Comparison of ENCODE assay signal across 21 cellular contexts in the genomic region with DNA sequence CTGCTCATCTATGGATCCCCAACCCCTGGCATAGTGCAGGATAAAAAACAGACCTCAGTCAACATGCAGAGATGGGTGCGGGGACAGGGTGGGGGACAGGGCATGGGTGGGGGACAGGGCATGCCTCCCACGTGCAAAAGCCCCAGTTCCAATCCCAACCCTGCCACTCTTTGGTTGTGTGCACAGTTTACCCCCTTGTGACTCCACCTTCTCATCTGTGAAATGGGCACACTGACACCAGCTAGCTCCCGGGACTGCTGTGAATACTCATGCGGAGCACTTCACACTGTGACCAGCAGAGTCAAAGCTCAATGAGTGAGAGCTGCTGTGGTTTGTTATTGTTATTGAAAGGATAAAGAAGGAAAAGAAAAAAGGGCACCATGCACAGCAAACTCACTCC.
DNase-seq lines count a peak whose midpoint lies in the region; ATAC-seq, FAIRE-seq and TF ChIP-seq lines count a peak whose summit lies in the region.
"Had no signal": no experiment of that assay in that cellular context is flagged by ENCODE, and none has a peak within 500 bp of the region (broad histone marks: within the 10 kb centered on the region; RNA-seq: fewer than 3 reads in every experiment).

No MANE protein-coding gene starts in this region.

- no peak overlapping the region for H3K4me3 Mint-ChIP-seq in activated naive CD8-positive, alpha-beta T cell
- no peak overlapping the region for H3K4me3 Mint-ChIP-seq in activated naive CD8-positive, alpha-beta T cell treated with anti-CD3 and anti-CD28 coated beads, Interleukin-2, amount 50 U/mL, for 24 hours
- H3K4me3 Mint-ChIP-seq in WTC11: no peak overlapping the region
- no peak overlapping the region for H3K4me3 Mint-ChIP-seq in activated CD8-positive, alpha-beta T cell treated with anti-CD3 and anti-CD28 coated beads, Interleukin-2, amount 10 ng/mL, durations not matched to agents 7 days and 5 days
- H3K4me3 Mint-ChIP-seq in immature natural killer cell: peak overlapping the region in 1 of 5 donors; percentile 40
- H3K4me3 Mint-ChIP-seq: CD4-positive, alpha-beta T cell had no signal

- H3K9me3 Mint-ChIP-seq in activated naive CD8-positive, alpha-beta T cell (ENCODE audit: low read depth): no peaks in the 10 kb centered on the region
- H3K9me3 Mint-ChIP-seq in activated naive CD8-positive, alpha-beta T cell treated with anti-CD3 and anti-CD28 coated beads, Interleukin-2, amount 50 U/mL, for 24 hours: no peaks in the 10 kb centered on the region
- H3K9me3 Mint-ChIP-seq in WTC11: peaks cover 5% of the 10 kb centered on the region
- H3K9me3 Mint-ChIP-seq in activated CD8-positive, alpha-beta T cell treated with anti-CD3 and anti-CD28 coated beads, Interleukin-2, amount 10 ng/mL, durations not matched to agents 7 days and 5 days (ENCODE audit: insufficient read depth): no peaks in the 10 kb centered on the region
- H3K9me3 Mint-ChIP-seq in immature natural killer cell: no peaks in the 10 kb centered on the region

- H3K4me3 ChIP-seq in pancreas: no peak overlapping the region
- H3K4me3 ChIP-seq: BLaER1, MG63, PC-9 had no signal

- peaks cover 27% of the 10 kb centered on the region for H3K36me3 Mint-ChIP-seq in activated naive CD8-positive, alpha-beta T cell
- peaks cover 68% of the 10 kb centered on the region for H3K36me3 Mint-ChIP-seq in activated naive CD8-positive, alpha-beta T cell treated with anti-CD3 and anti-CD28 coated beads, Interleukin-2, amount 50 U/mL, for 24 hours (ENCODE audit: low read depth)
- H3K36me3 Mint-ChIP-seq in WTC11 (no peaks in the 10 kb centered on the region; the same call in 1 of the 2 replicates), immature natural killer cell (peaks cover 33 to 63% (median 45%) of the 10 kb centered on the region in 3 donors)
- H3K36me3 Mint-ChIP-seq in activated CD8-positive, alpha-beta T cell treated with anti-CD3 and anti-CD28 coated beads, Interleukin-2, amount 10 ng/mL, durations not matched to agents 7 days and 5 days (ENCODE audit: low read depth): peaks cover 84% of the 10 kb centered on the region

- H3K27ac Mint-ChIP-seq in activated naive CD8-positive, alpha-beta T cell: peak overlapping the region; percentile 14
- no peak overlapping the region for H3K27ac Mint-ChIP-seq in activated naive CD8-positive, alpha-beta T cell treated with anti-CD3 and anti-CD28 coated beads, Interleukin-2, amount 50 U/mL, for 24 hours
- H3K27ac Mint-ChIP-seq in WTC11: no peak overlapping the region
- H3K27ac Mint-ChIP-seq in activated CD8-positive, alpha-beta T cell treated with anti-CD3 and anti-CD28 coated beads, Interleukin-2, amount 10 ng/mL, durations not matched to agents 7 days and 5 days: peak overlapping the region; percentile 28
- peak overlapping the region in 5 of 6 donors; percentile 18 to 85 (median 75) for H3K27ac Mint-ChIP-seq in immature natural killer cell
- H3K27ac Mint-ChIP-seq: CD4-positive, alpha-beta T cell had no signal

- H3K9me3 ChIP-seq in pancreas: no peaks in the 10 kb centered on the region

- intact Hi-C loops in pancreas (cut with DNase I): no loop called here

- no peaks in the 10 kb centered on the region for H3K27me3 Mint-ChIP-seq in activated naive CD8-positive, alpha-beta T cell
- no peaks in the 10 kb centered on the region for H3K27me3 Mint-ChIP-seq in activated naive CD8-positive, alpha-beta T cell treated with anti-CD3 and anti-CD28 coated beads, Interleukin-2, amount 50 U/mL, for 24 hours
- no peaks in the 10 kb centered on the region; the same call in 1 of the 2 replicates for H3K27me3 Mint-ChIP-seq in WTC11 (ENCODE audit: low read depth)
- no peaks in the 10 kb centered on the region for H3K27me3 Mint-ChIP-seq in activated CD8-positive, alpha-beta T cell treated with anti-CD3 and anti-CD28 coated beads, Interleukin-2, amount 10 ng/mL, durations not matched to agents 7 days and 5 days (ENCODE audit: low read depth)
- H3K27me3 Mint-ChIP-seq in immature natural killer cell (ENCODE audit: low read depth in 3 of 3): peaks cover 1 to 2% (median 2%) of the 10 kb centered on the region in 3 donors
- H3K27me3 Mint-ChIP-seq: CD4-positive, alpha-beta T cell had no signal

- no peak overlapping the region for H3K27ac ChIP-seq in pancreas
- H3K27ac ChIP-seq: BLaER1, PC-9 had no signal

- H3K4me1 ChIP-seq in pancreas: no peaks in the 10 kb centered on the region
- H3K4me1 ChIP-seq: BLaER1 had no signal

- POLR2A ChIA-PET in WTC11 (lab: Charles Lee): interaction anchor here (0.7 kb wide), 1 partner anchor 1328 kb away, joined by 3 read pairs; no protein-coding TSS in a partner anchor
- POLR2A ChIA-PET in activated CD8-positive, alpha-beta T cell treated with anti-CD3 and anti-CD28 coated beads, Interleukin-2, amount 10 ng/mL, durations not matched to agents 7 days and 5 days (lab: Charles Lee): no interaction called here

- no peak for ATAC-seq in activated naive CD8-positive, alpha-beta T cell treated with anti-CD3 and anti-CD28 coated beads, Interleukin-2, amount 50 U/mL, for 24 hours
- ATAC-seq in WTC11 (no peak), pancreas (no peak)
- no peak for ATAC-seq in activated CD8-positive, alpha-beta T cell treated with anti-CD3 and anti-CD28 coated beads, Interleukin-2, amount 10 ng/mL, durations not matched to agents 7 days and 5 days

- peaks cover 0 to 3% (median 0%) of the 10 kb centered on the region in 3 donors for H3K36me3 ChIP-seq in pancreas
- H3K36me3 ChIP-seq: MG63 had no signal

- 95 to 100% methylated on average over 4 of the region's 4 CpGs for WGBS in pancreas, 2 donors

- H3K27me3 ChIP-seq in pancreas: no peaks in the 10 kb centered on the region
- H3K27me3 ChIP-seq: BLaER1, MG63 had no signal

- TF ChIP-seq CTCF in WTC11 (IDR thresholded peaks at IDR 0.05) (no peak), pancreas (IDR thresholded peaks at IDR 0.05) (no peak)

- FAIRE-seq in pancreas (lab: Jason Lieb, UNC): no peak
- FAIRE-seq: GM19239, H54 had no signal

- CTCF ChIA-PET in WTC11 (lab: Charles Lee): no interaction called here
- CTCF ChIA-PET in activated CD8-positive, alpha-beta T cell treated with anti-CD3 and anti-CD28 coated beads, Interleukin-2, amount 10 ng/mL, durations not matched to agents 7 days and 5 days (lab: Charles Lee): interaction anchor here (0.8 to 1.4 kb wide), 3 partner anchors 64 to 910 kb away, joined by 3 read pairs; no protein-coding TSS in a partner anchor

- DNase-seq in activated naive CD8-positive, alpha-beta T cell treated with anti-CD3 and anti-CD28 coated beads, Interleukin-2, amount 50 U/mL, for 24 hours: no peak
- DNase-seq in WTC11 (ENCODE audit: low spot score): no peak
- DNase-seq in activated CD8-positive, alpha-beta T cell treated with anti-CD3 and anti-CD28 coated beads, Interleukin-2, amount 10 ng/mL, durations not matched to agents 7 days and 5 days: no peak
- DNase-seq in immature natural killer cell: no peak
- no peak for DNase-seq in NCI-H187 treated with DMSO at 0.1 percent for 48 hours (lab: John Stamatoyannopoulos, UW)
- no peak for DNase-seq in NCI-H748 treated with DMSO at 0.1 percent for 48 hours (lab: John Stamatoyannopoulos, UW)
- no peak for DNase-seq in pancreas
- DNase-seq: CD4-positive, alpha-beta T cell; COR-L47; DMS79; MG63; NCI-H1417; NCI-H1694 treated with DMSO at 0.1 percent for 48 hours; NCI-H2107; PC-9; RPMI8226; SHP77 treated with DMSO at 0.1 percent for 48 hours had no signal

- peaks cover 49% of the 10 kb centered on the region for H3K4me1 Mint-ChIP-seq in activated naive CD8-positive, alpha-beta T cell (ENCODE audit: low read depth)
- peaks cover 53% of the 10 kb centered on the region for H3K4me1 Mint-ChIP-seq in activated naive CD8-positive, alpha-beta T cell treated with anti-CD3 and anti-CD28 coated beads, Interleukin-2, amount 50 U/mL, for 24 hours
- H3K4me1 Mint-ChIP-seq in WTC11: peaks cover 3% of the 10 kb centered on the region; the same call in 1 of the 2 replicates
- H3K4me1 Mint-ChIP-seq in activated CD8-positive, alpha-beta T cell treated with anti-CD3 and anti-CD28 coated beads, Interleukin-2, amount 10 ng/mL, durations not matched to agents 7 days and 5 days (ENCODE audit: low read depth): peaks cover 78% of the 10 kb centered on the region
- H3K4me1 Mint-ChIP-seq in immature natural killer cell: peaks cover 59 to 84% of the 10 kb centered on the region in 2 donors

TF ChIP-seq in WTC11, 78 proteins besides CTCF, POLR2A, EP300 and RAD21 (continues in another document):
- no peak for TF ChIP-seq ZNF121 (CRISPR knock-in tag; IDR thresholded peaks at IDR 0.05)
- TF ChIP-seq GTF2I (CRISPR knock-in tag; conservative IDR thresholded peaks at IDR 0.05): peak; percentile 39; the same call in 1 of the 2 replicates
- TF ChIP-seq NR2C2 (CRISPR knock-in tag; IDR thresholded peaks at IDR 0.05): no peak
- TF ChIP-seq KAT7 (CRISPR knock-in tag; IDR thresholded peaks at IDR 0.05; ENCODE audit: borderline replicate concordance): no peak
- TF ChIP-seq FOXJ3 (CRISPR knock-in tag; IDR thresholded peaks at IDR 0.05; ENCODE audit: borderline replicate concordance): no peak
- TF ChIP-seq, protein P1, sequence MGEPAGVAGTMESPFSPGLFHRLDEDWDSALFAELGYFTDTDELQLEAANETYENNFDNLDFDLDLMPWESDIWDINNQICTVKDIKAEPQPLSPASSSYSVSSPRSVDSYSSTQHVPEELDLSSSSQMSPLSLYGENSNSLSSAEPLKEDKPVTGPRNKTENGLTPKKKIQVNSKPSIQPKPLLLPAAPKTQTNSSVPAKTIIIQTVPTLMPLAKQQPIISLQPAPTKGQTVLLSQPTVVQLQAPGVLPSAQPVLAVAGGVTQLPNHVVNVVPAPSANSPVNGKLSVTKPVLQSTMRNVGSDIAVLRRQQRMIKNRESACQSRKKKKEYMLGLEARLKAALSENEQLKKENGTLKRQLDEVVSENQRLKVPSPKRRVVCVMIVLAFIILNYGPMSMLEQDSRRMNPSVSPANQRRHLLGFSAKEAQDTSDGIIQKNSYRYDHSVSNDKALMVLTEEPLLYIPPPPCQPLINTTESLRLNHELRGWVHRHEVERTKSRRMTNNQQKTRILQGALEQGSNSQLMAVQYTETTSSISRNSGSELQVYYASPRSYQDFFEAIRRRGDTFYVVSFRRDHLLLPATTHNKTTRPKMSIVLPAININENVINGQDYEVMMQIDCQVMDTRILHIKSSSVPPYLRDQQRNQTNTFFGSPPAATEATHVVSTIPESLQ (CRISPR knock-in tag; IDR thresholded peaks at IDR 0.05): no peak
- TF ChIP-seq, protein P2, sequence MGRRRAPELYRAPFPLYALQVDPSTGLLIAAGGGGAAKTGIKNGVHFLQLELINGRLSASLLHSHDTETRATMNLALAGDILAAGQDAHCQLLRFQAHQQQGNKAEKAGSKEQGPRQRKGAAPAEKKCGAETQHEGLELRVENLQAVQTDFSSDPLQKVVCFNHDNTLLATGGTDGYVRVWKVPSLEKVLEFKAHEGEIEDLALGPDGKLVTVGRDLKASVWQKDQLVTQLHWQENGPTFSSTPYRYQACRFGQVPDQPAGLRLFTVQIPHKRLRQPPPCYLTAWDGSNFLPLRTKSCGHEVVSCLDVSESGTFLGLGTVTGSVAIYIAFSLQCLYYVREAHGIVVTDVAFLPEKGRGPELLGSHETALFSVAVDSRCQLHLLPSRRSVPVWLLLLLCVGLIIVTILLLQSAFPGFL (CRISPR knock-in tag; IDR thresholded peaks at IDR 0.05; ENCODE audit: borderline replicate concordance): no peak

Comparison
In these comparisons a context has a peak if more than half of its experiments do, and no peak if none do; other contexts are left out.
1. H3K27ac Mint-ChIP-seq: peak in activated naive CD8-positive, alpha-beta T cell (single experiment), activated CD8-positive, alpha-beta T cell treated with anti-CD3 and anti-CD28 coated beads, Interleukin-2, amount 10 ng/mL, durations not matched to agents 7 days and 5 days (single experiment) and immature natural killer cell (5 of 6); none in activated naive CD8-positive, alpha-beta T cell treated with anti-CD3 and anti-CD28 coated beads, Interleukin-2, amount 50 U/mL, for 24 hours (single experiment) and WTC11 (single experiment).